Comparison of ENCODE assay signal across 18 cellular contexts in the genomic region with DNA sequence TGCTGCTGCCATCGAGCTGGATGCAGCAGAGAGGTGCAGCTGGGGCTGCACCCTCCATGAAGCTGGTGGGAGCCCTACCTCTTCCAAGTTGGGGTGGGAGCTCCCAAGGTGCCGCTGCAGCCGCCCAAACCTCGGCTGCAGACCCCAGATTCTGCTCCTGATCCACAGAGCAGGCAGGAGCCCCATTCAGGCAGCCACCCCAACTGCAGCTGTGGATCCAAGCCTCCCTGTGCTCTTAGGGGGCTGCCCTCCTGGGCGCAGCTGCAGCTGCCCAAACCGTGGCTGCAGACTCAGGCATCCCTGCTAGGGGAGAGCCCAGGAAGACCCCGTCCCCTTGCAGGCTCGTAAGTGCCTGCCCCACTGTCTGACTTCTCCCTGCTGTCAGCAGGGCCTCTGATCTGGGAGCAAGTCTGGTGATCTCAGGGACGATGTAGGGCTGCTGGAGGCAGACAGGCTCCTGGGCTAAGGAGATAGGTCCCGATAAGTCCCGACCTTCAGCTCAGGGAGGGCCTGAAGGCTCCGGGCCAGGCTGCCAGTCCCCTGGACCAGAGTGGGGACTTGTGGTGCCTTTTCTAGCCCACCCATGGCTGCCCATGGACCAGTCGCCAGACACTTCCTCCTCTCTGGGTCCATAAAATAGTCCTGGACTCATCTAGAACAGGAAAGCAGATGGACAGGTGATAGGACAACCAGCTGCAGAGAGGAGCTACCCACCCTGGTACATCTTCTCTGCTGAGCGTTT.
DNase-seq lines count a peak whose midpoint lies in the region; ATAC-seq and TF ChIP-seq lines count a peak whose summit lies in the region.
"Had no signal": no experiment of that assay in that cellular context is flagged by ENCODE, and none has a peak within 500 bp of the region (broad histone marks: within the 10 kb centered on the region; RNA-seq: fewer than 3 reads in every experiment).

No MANE protein-coding gene starts in this region.

- H3K36me3 ChIP-seq in spleen (no peaks in the 10 kb centered on the region), GM23338 (ENCODE audit: insufficient read depth) (no peaks in the 10 kb centered on the region)

- no peaks in the 10 kb centered on the region for H3K9me2 ChIP-seq in GM23338 (ENCODE audit: insufficient read depth)

- no peak overlapping the region for H3K4me3 Mint-ChIP-seq in activated naive CD8-positive, alpha-beta T cell treated with anti-CD3 and anti-CD28 coated beads, Interleukin-2, amount 50 U/mL, for 24 hours
- no peak overlapping the region for H3K4me3 Mint-ChIP-seq in activated naive CD8-positive, alpha-beta T cell treated with anti-CD3 and anti-CD28 coated beads for 36 hours
- H3K4me3 Mint-ChIP-seq in natural killer cell treated with Interleukin-12 subunit alpha and Interleukin-12 subunit beta and Interleukin-15 and Interleukin-18, amount 100 ng/mL, for 72 hours, result no peak overlapping the region
- no peak overlapping the region for H3K4me3 Mint-ChIP-seq in natural killer cell
- H3K4me3 Mint-ChIP-seq in GM23338, result no peak overlapping the region
- H3K4me3 Mint-ChIP-seq: CD4-positive, alpha-beta T cell; HFFc6 had no signal

- no peaks in the 10 kb centered on the region for H3F3A ChIP-seq in GM23338 (replicated peaks; ENCODE audit: low read depth)

- H3K9me3 Mint-ChIP-seq in activated naive CD8-positive, alpha-beta T cell treated with anti-CD3 and anti-CD28 coated beads, Interleukin-2, amount 50 U/mL, for 24 hours, result no peaks in the 10 kb centered on the region
- H3K9me3 Mint-ChIP-seq in activated naive CD8-positive, alpha-beta T cell treated with anti-CD3 and anti-CD28 coated beads for 36 hours, result peaks cover 1% of the 10 kb centered on the region
- peaks cover 9% of the 10 kb centered on the region for H3K9me3 Mint-ChIP-seq in natural killer cell treated with Interleukin-12 subunit alpha and Interleukin-12 subunit beta and Interleukin-15 and Interleukin-18, amount 100 ng/mL, for 72 hours
- peaks cover 6 to 12% of the 10 kb centered on the region in 2 donors for H3K9me3 Mint-ChIP-seq in natural killer cell
- H3K9me3 Mint-ChIP-seq in GM23338, result peaks cover 6% of the 10 kb centered on the region; the same call in 2 of the 3 replicates
- H3K9me3 Mint-ChIP-seq: CD4-positive, alpha-beta T cell had no signal

- H3K27ac Mint-ChIP-seq in activated naive CD8-positive, alpha-beta T cell treated with anti-CD3 and anti-CD28 coated beads, Interleukin-2, amount 50 U/mL, for 24 hours, result no peak overlapping the region
- no peak overlapping the region for H3K27ac Mint-ChIP-seq in activated naive CD8-positive, alpha-beta T cell treated with anti-CD3 and anti-CD28 coated beads for 36 hours
- H3K27ac Mint-ChIP-seq in natural killer cell treated with Interleukin-12 subunit alpha and Interleukin-12 subunit beta and Interleukin-15 and Interleukin-18, amount 100 ng/mL, for 72 hours, result no peak overlapping the region
- H3K27ac Mint-ChIP-seq in natural killer cell (no peak overlapping the region), GM23338 (no peak overlapping the region)
- H3K27ac Mint-ChIP-seq: CD4-positive, alpha-beta T cell; HFFc6 had no signal

- no peak overlapping the region for H2AFZ ChIP-seq in GM23338

- H3K27ac ChIP-seq in spleen (no peak overlapping the region), GM23338 (ENCODE audit: low read depth) (no peak overlapping the region)
- H3K27ac ChIP-seq: 22Rv1, A549, C4-2B had no signal

- 80 to 93% (median 85%) methylated on average over 11 to 14 of the region's 14 CpGs for WGBS in spleen, 5 donors

- H3K79me2 ChIP-seq in GM23338 (replicated peaks; ENCODE audit: insufficient read depth), result no peaks in the 10 kb centered on the region

- no peaks in the 10 kb centered on the region for H3K36me3 Mint-ChIP-seq in activated naive CD8-positive, alpha-beta T cell treated with anti-CD3 and anti-CD28 coated beads, Interleukin-2, amount 50 U/mL, for 24 hours (ENCODE audit: low read depth)
- no peaks in the 10 kb centered on the region for H3K36me3 Mint-ChIP-seq in activated naive CD8-positive, alpha-beta T cell treated with anti-CD3 and anti-CD28 coated beads for 36 hours
- H3K36me3 Mint-ChIP-seq in natural killer cell treated with Interleukin-12 subunit alpha and Interleukin-12 subunit beta and Interleukin-15 and Interleukin-18, amount 100 ng/mL, for 72 hours, result no peaks in the 10 kb centered on the region
- no peaks in the 10 kb centered on the region for H3K36me3 Mint-ChIP-seq in natural killer cell
- H3K36me3 Mint-ChIP-seq in GM23338 (ENCODE audit: low read depth), result 0 out of 3 replicates have a peak, but pooled peaks cover 6% of the 10 kb centered on the region

- DNase-seq in activated naive CD8-positive, alpha-beta T cell treated with anti-CD3 and anti-CD28 coated beads, Interleukin-2, amount 50 U/mL, for 24 hours, result no peak
- DNase-seq in activated naive CD8-positive, alpha-beta T cell treated with anti-CD3 and anti-CD28 coated beads for 36 hours, result no peak
- peak; percentile 46 for DNase-seq in natural killer cell treated with Interleukin-12 subunit alpha and Interleukin-12 subunit beta and Interleukin-15 and Interleukin-18, amount 100 ng/mL, for 72 hours (ENCODE audit: low spot score)
- DNase-seq in natural killer cell, result no peak
- peak; percentile 53 for DNase-seq in spleen
- DNase-seq in GM23338 (ENCODE audit: low spot score), result no peak
- DNase-seq: AML-193; Caco-2; CD4-positive, alpha-beta T cell; GDM1; GOT3; H7; HFFc6 had no signal

- ATAC-seq in activated naive CD8-positive, alpha-beta T cell treated with anti-CD3 and anti-CD28 coated beads, Interleukin-2, amount 50 U/mL, for 24 hours, result peak; percentile 24
- ATAC-seq in natural killer cell treated with Interleukin-12 subunit alpha and Interleukin-12 subunit beta and Interleukin-15 and Interleukin-18, amount 100 ng/mL, for 72 hours, result peak in 1 of 2 donors; percentile 20
- ATAC-seq in natural killer cell (no peak), GM23338 (no peak), GM19023 (IDR thresholded peaks at IDR 0.05; ENCODE audit: unreplicated experiment) (no peak)
- ATAC-seq: A549, HCT116 had no signal

- no peak overlapping the region for H3K4me3 ChIP-seq in spleen
- H3K4me3 ChIP-seq in GM23338, result no peak overlapping the region
- H3K4me3 ChIP-seq: A549 had no signal

- H3K27me3 Mint-ChIP-seq in activated naive CD8-positive, alpha-beta T cell treated with anti-CD3 and anti-CD28 coated beads, Interleukin-2, amount 50 U/mL, for 24 hours, result no peaks in the 10 kb centered on the region
- no peaks in the 10 kb centered on the region for H3K27me3 Mint-ChIP-seq in activated naive CD8-positive, alpha-beta T cell treated with anti-CD3 and anti-CD28 coated beads for 36 hours
- H3K27me3 Mint-ChIP-seq in natural killer cell treated with Interleukin-12 subunit alpha and Interleukin-12 subunit beta and Interleukin-15 and Interleukin-18, amount 100 ng/mL, for 72 hours, result no peaks in the 10 kb centered on the region
- H3K27me3 Mint-ChIP-seq in natural killer cell (ENCODE audit: low read depth in 2 of 2) (no peaks in the 10 kb centered on the region), GM23338 (ENCODE audit: insufficient read depth, low read depth, poor library complexity) (no peaks in the 10 kb centered on the region)
- H3K27me3 Mint-ChIP-seq: CD4-positive, alpha-beta T cell had no signal

- H3K27me3 ChIP-seq in spleen (replicated peaks in 1 of 7) (no peaks in the 10 kb centered on the region), GM23338 (ENCODE audit: insufficient read depth) (no peaks in the 10 kb centered on the region)

- no peaks in the 10 kb centered on the region for H3K4me1 ChIP-seq in spleen
- no peaks in the 10 kb centered on the region for H3K4me1 ChIP-seq in GM23338 (ENCODE audit: insufficient read depth)
- H3K4me1 ChIP-seq: A549, Caco-2 had no signal

- TF ChIP-seq CTCF in natural killer cell (IDR thresholded peaks at IDR 0.05) (no peak), spleen (IDR thresholded peaks at IDR 0.05 in 8 of 11, conservative IDR thresholded peaks at IDR 0.05 in 3 of 11) (no peak), GM23338 (conservative IDR thresholded peaks at IDR 0.05; ENCODE audit: low read depth in 2 of 2) (no peak)

- intact Hi-C loops in natural killer cell (cut with micrococcal nuclease) (no loop called here), spleen (cut with DNase I; ENCODE audit: low total_unique reads) (no loop called here)

- no peaks in the 10 kb centered on the region for H4K20me1 ChIP-seq in GM23338 (replicated peaks; ENCODE audit: insufficient read depth)

- no peak for TF ChIP-seq POLR2A in spleen (IDR thresholded peaks at IDR 0.05)

- H3K9me3 ChIP-seq in spleen, result peaks cover 0 to 3% (median 0%) of the 10 kb centered on the region in 8 donors
- H3K9me3 ChIP-seq: A549, Caco-2 had no signal

- H3K4me2 ChIP-seq in GM23338, result no peak overlapping the region
- H3K4me2 ChIP-seq: A549 had no signal

- H3K4me1 Mint-ChIP-seq in activated naive CD8-positive, alpha-beta T cell treated with anti-CD3 and anti-CD28 coated beads, Interleukin-2, amount 50 U/mL, for 24 hours, result no peaks in the 10 kb centered on the region
- H3K4me1 Mint-ChIP-seq in activated naive CD8-positive, alpha-beta T cell treated with anti-CD3 and anti-CD28 coated beads for 36 hours, result no peaks in the 10 kb centered on the region
- no peaks in the 10 kb centered on the region for H3K4me1 Mint-ChIP-seq in natural killer cell treated with Interleukin-12 subunit alpha and Interleukin-12 subunit beta and Interleukin-15 and Interleukin-18, amount 100 ng/mL, for 72 hours (ENCODE audit: low read depth in 2 of 2)
- H3K4me1 Mint-ChIP-seq in natural killer cell, result no peaks in the 10 kb centered on the region
- H3K4me1 Mint-ChIP-seq in GM23338, result no peaks in the 10 kb centered on the region

TF ChIP-seq in GM23338, 12 proteins besides CTCF, POLR2A, EP300 and RAD21 (continues in another document):
- TF ChIP-seq STAT1 (IDR thresholded peaks at IDR 0.05; ENCODE audit: unreplicated experiment) (no peak), NANOG (IDR thresholded peaks at IDR 0.05; ENCODE audit: borderline replicate concordance) (no peak), EZH2phosphoT487 (IDR thresholded peaks at IDR 0.05; ENCODE audit: unreplicated experiment) (no peak)

Comparison
In these comparisons a context has a peak if more than half of its experiments do, and no peak if none do; other contexts are left out.
1. DNase-seq: peak in natural killer cell treated with Interleukin-12 subunit alpha and Interleukin-12 subunit beta and Interleukin-15 and Interleukin-18, amount 100 ng/mL, for 72 hours (single experiment) and spleen (single experiment); none in activated naive CD8-positive, alpha-beta T cell treated with anti-CD3 and anti-CD28 coated beads, Interleukin-2, amount 50 U/mL, for 24 hours (single experiment), activated naive CD8-positive, alpha-beta T cell treated with anti-CD3 and anti-CD28 coated beads for 36 hours (single experiment), natural killer cell (single experiment) and GM23338 (single experiment).